10 cellular contexts compared by ENCODE assay signal in genomic region chr2:141844232-141844631, GRCh38.
"Had no signal": no experiment of that assay in that cellular context is flagged by ENCODE, and none has a peak within 500 bp of the region (broad histone marks: within the 10 kb centered on the region; RNA-seq: fewer than 3 reads in every experiment).

No MANE protein-coding gene starts in this region.

- H3K9me3 Mint-ChIP-seq: GM23338, H9 had no signal

- H3K4me1 ChIP-seq: HAP-1 had no signal

- H3K4me3 ChIP-seq: GM23248, GM23338, HAP-1 had no signal

- H2AFZ ChIP-seq: GM23248 had no signal

- H3K4me2 ChIP-seq: GM23338 had no signal

- H3K4me1 Mint-ChIP-seq: GM23338, H9 had no signal

- H3K4me3 Mint-ChIP-seq: GM23338, H9, HFFc6 had no signal

- FAIRE-seq: H1, H54 had no signal

- ATAC-seq: HCT116 had no signal

- H3K9me3 ChIP-seq: HAP-1 had no signal

- DNase-seq: GM23248, GOT3, H9, HCEC 1CT, HFFc6 had no signal

- H3K27ac ChIP-seq: GM23248 had no signal

- H3K36me3 ChIP-seq: HAP-1 had no signal

- H3K27ac Mint-ChIP-seq: GM23338, HFFc6 had no signal

- H3K9ac ChIP-seq: GM23248 had no signal
